ENCODE assay signal across 34 cellular contexts in the genomic region with DNA sequence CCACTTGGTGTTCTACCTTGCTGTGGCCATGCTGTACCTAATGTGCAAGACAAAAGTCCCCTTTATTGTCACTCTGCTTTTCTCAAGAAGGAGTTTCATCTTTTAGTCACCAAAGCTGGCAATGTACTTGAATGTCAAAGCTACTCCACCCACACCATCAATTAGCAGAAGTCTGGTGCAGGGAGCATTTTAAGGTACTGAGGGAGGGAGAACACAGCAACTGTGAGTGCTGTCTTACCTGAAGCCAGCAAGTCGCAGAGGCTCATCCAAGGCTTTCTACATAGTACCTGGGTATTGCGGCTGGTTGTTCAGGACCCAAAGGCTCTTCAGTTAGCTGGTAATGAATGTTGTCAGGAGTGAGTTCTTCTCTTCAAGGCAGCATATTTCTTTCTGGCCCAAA.
"Had no signal": no experiment of that assay in that cellular context is flagged by ENCODE, and none has a peak within 500 bp of the region (broad histone marks: within the 10 kb centered on the region; RNA-seq: fewer than 3 reads in every experiment).

No MANE protein-coding gene starts in this region.

- H3K4me3 ChIP-seq: adrenal gland, body of pancreas, breast epithelium had no signal

- H3K36me3 Mint-ChIP-seq: activated CD8-positive, alpha-beta memory T cell treated with anti-CD3 and anti-CD28 coated beads, Interleukin-2, amount 10 ng/mL, durations not matched to agents 7 days and 5 days; activated naive CD4-positive, alpha-beta T cell treated with anti-CD3 and anti-CD28 coated beads, Interleukin-2, amount 50 U/mL, for 72 hours; activated naive CD8-positive, alpha-beta T cell treated with anti-CD3 and anti-CD28 coated beads for 36 hours had no signal

- H3K4me1 ChIP-seq: adrenal gland, body of pancreas, breast epithelium had no signal

- H3K4me1 Mint-ChIP-seq: activated CD4-positive, alpha-beta memory T cell treated with anti-CD3 and anti-CD28 coated beads, Interleukin-2, amount 10 ng/mL, durations not matched to agents 7 days and 5 days; activated CD4-positive, alpha-beta T cell treated with anti-CD3 and anti-CD28 coated beads for 36 hours; activated CD4-positive, alpha-beta T cell treated with anti-CD3 and anti-CD28 coated beads, Interleukin-2, amount 10 ng/mL, durations not matched to agents 7 days and 5 days; activated CD8-positive, alpha-beta memory T cell treated with anti-CD3 and anti-CD28 coated beads, Interleukin-2, amount 10 ng/mL, durations not matched to agents 7 days and 5 days; activated naive CD8-positive, alpha-beta T cell treated with anti-CD3 and anti-CD28 coated beads for 36 hours had no signal

- H3K27ac ChIP-seq: adrenal gland, body of pancreas, brain microvascular endothelial cell, breast epithelium, VCaP had no signal

- H3K36me3 ChIP-seq: adrenal gland, brain microvascular endothelial cell, breast epithelium had no signal

- H3K9me3 ChIP-seq: adrenal gland, body of pancreas had no signal

- ATAC-seq: activated CD4-positive, alpha-beta T cell treated with anti-CD3 and anti-CD28 coated beads for 36 hours; activated CD4-positive, CD25-positive, alpha-beta regulatory T cell treated with anti-CD3 and anti-CD28 coated beads, Interleukin-2, amount 50 U/mL, for 24 hours; activated CD8-positive, alpha-beta memory T cell treated with anti-CD3 and anti-CD28 coated beads, Interleukin-2, amount 10 ng/mL, durations not matched to agents 7 days and 5 days; activated CD8-positive, alpha-beta T cell treated with anti-CD3 and anti-CD28 coated beads, Interleukin-2, amount 10 ng/mL, durations not matched to agents 7 days and 5 days; activated naive CD4-positive, alpha-beta T cell treated with anti-CD3 and anti-CD28 coated beads, Interleukin-2, amount 50 U/mL, for 72 hours; body of pancreas had no signal

- H3K27me3 Mint-ChIP-seq: activated CD4-positive, alpha-beta memory T cell treated with anti-CD3 and anti-CD28 coated beads, Interleukin-2, amount 10 ng/mL, durations not matched to agents 7 days and 5 days; activated CD4-positive, alpha-beta T cell treated with anti-CD3 and anti-CD28 coated beads for 36 hours; activated CD4-positive, alpha-beta T cell treated with anti-CD3 and anti-CD28 coated beads, Interleukin-2, amount 10 ng/mL, durations not matched to agents 7 days and 5 days; activated CD8-positive, alpha-beta memory T cell treated with anti-CD3 and anti-CD28 coated beads, Interleukin-2, amount 10 ng/mL, durations not matched to agents 7 days and 5 days; activated naive CD8-positive, alpha-beta T cell treated with anti-CD3 and anti-CD28 coated beads for 36 hours; activated T-cell treated with anti-CD3 and anti-CD28 coated beads, Interleukin-2, amount 50 U/mL, for 24 hours had no signal

- H3K4me3 Mint-ChIP-seq: activated CD4-positive, alpha-beta memory T cell treated with anti-CD3 and anti-CD28 coated beads, Interleukin-2, amount 10 ng/mL, durations not matched to agents 7 days and 5 days; activated CD4-positive, alpha-beta T cell treated with anti-CD3 and anti-CD28 coated beads for 36 hours; activated CD4-positive, alpha-beta T cell treated with anti-CD3 and anti-CD28 coated beads, Interleukin-2, amount 10 ng/mL, durations not matched to agents 7 days and 5 days; activated CD8-positive, alpha-beta memory T cell treated with anti-CD3 and anti-CD28 coated beads, Interleukin-2, amount 10 ng/mL, durations not matched to agents 7 days and 5 days; activated CD8-positive, alpha-beta T cell treated with anti-CD3 and anti-CD28 coated beads, Interleukin-2, amount 10 ng/mL, durations not matched to agents 7 days and 5 days; activated naive CD8-positive, alpha-beta T cell treated with anti-CD3 and anti-CD28 coated beads for 36 hours; activated T-cell treated with anti-CD3 and anti-CD28 coated beads, Interleukin-2, amount 50 U/mL, for 24 hours; T-helper 1 cell treated with Interleukin-12 subunit alpha and Interleukin-12 subunit beta and Interleukin-4 antibody, amounts not matched to agents 30 μg/mL and 1 μg/mL, for 36 hours; T-helper 2 cell treated with Interferon-gamma antibody and Interleukin-4, amounts not matched to agents 5 μg/mL and 100 μg/mL, for 36 hours had no signal

- DNase-seq: activated CD4-positive, alpha-beta memory T cell treated with anti-CD3 and anti-CD28 coated beads, Interleukin-2, amount 10 ng/mL, durations not matched to agents 7 days and 5 days; activated CD4-positive, alpha-beta T cell treated with anti-CD3 and anti-CD28 coated beads for 1 hour; activated CD4-positive, alpha-beta T cell treated with anti-CD3 and anti-CD28 coated beads for 36 hours; activated CD4-positive, alpha-beta T cell treated with anti-CD3 and anti-CD28 coated beads for 48 hours; activated CD4-positive, alpha-beta T cell treated with anti-CD3 and anti-CD28 coated beads, Interleukin-2, amount 10 ng/mL, durations not matched to agents 7 days and 5 days; activated CD4-positive, alpha-beta T cell treated with anti-CD3 and anti-CD28 coated beads, Interleukin-2, amount 50 U/mL, for 48 hours; activated CD4-positive, CD25-positive, alpha-beta regulatory T cell; activated CD8-positive, alpha-beta memory T cell treated with anti-CD3 and anti-CD28 coated beads for 24 hours; activated CD8-positive, alpha-beta memory T cell treated with anti-CD3 and anti-CD28 coated beads, Interleukin-2, amount 10 ng/mL, durations not matched to agents 7 days and 5 days; activated CD8-positive, alpha-beta memory T cell treated with anti-CD3 and anti-CD28 coated beads, Interleukin-2, amount 50 U/mL, for 48 hours; activated CD8-positive, alpha-beta T cell treated with anti-CD3 and anti-CD28 coated beads, Interleukin-2, amount 10 ng/mL, durations not matched to agents 7 days and 5 days; activated effector memory CD4-positive, alpha-beta T cell treated with Interleukin-2 at 50 U/mL for 16 hours; activated gamma-delta T cell; activated naive CD4-positive, alpha-beta T cell treated with anti-CD3 and anti-CD28 coated beads, Interleukin-2, amount 50 U/mL, for 16 hours; activated naive CD4-positive, alpha-beta T cell treated with Interleukin-2 at 50 U/mL for 16 hours; activated naive CD8-positive, alpha-beta T cell treated with anti-CD3 and anti-CD28 coated beads for 36 hours; activated T-cell treated with anti-CD3 and anti-CD28 coated beads, Interleukin-2, amount 50 U/mL, for 24 hours; activated T-cell treated with anti-CD3 and anti-CD28 coated beads, Interleukin-2, amount 50 U/mL, for 48 hours; adrenal gland; amniotic stem cell; aorta; body of pancreas; brain microvascular endothelial cell; central memory CD4-positive, alpha-beta T cell; T-helper 1 cell; T-helper 2 cell; T-helper 9 cell had no signal

- H3K27me3 ChIP-seq: adrenal gland, body of pancreas, brain microvascular endothelial cell, breast epithelium had no signal

- H3K27ac Mint-ChIP-seq: activated CD4-positive, alpha-beta memory T cell treated with anti-CD3 and anti-CD28 coated beads, Interleukin-2, amount 10 ng/mL, durations not matched to agents 7 days and 5 days; activated CD4-positive, alpha-beta T cell treated with anti-CD3 and anti-CD28 coated beads for 36 hours; activated CD4-positive, alpha-beta T cell treated with anti-CD3 and anti-CD28 coated beads, Interleukin-2, amount 10 ng/mL, durations not matched to agents 7 days and 5 days; activated CD8-positive, alpha-beta memory T cell treated with anti-CD3 and anti-CD28 coated beads, Interleukin-2, amount 10 ng/mL, durations not matched to agents 7 days and 5 days; activated CD8-positive, alpha-beta T cell treated with anti-CD3 and anti-CD28 coated beads, Interleukin-2, amount 10 ng/mL, durations not matched to agents 7 days and 5 days; activated naive CD4-positive, alpha-beta T cell treated with anti-CD3 and anti-CD28 coated beads, Interleukin-2, amount 50 U/mL, for 72 hours; activated naive CD8-positive, alpha-beta T cell treated with anti-CD3 and anti-CD28 coated beads for 36 hours; activated T-cell treated with anti-CD3 and anti-CD28 coated beads, Interleukin-2, amount 50 U/mL, for 24 hours; activated T-helper 2 cell treated with anti-CD3 and anti-CD28 coated beads, Interferon-gamma antibody, Interleukin-2, Interleukin-4, amounts not matched to agents 10 μg/mL and 5 μg/mL and 100 μg/mL, durations not matched to agents 14 hours and 24 hours and 36 hours; T-helper 1 cell treated with Interleukin-12 subunit alpha and Interleukin-12 subunit beta and Interleukin-4 antibody, amounts not matched to agents 30 μg/mL and 1 μg/mL, for 36 hours; T-helper 2 cell treated with Interferon-gamma antibody and Interleukin-4, amounts not matched to agents 5 μg/mL and 100 μg/mL, for 36 hours had no signal
